In the genomic region with DNA sequence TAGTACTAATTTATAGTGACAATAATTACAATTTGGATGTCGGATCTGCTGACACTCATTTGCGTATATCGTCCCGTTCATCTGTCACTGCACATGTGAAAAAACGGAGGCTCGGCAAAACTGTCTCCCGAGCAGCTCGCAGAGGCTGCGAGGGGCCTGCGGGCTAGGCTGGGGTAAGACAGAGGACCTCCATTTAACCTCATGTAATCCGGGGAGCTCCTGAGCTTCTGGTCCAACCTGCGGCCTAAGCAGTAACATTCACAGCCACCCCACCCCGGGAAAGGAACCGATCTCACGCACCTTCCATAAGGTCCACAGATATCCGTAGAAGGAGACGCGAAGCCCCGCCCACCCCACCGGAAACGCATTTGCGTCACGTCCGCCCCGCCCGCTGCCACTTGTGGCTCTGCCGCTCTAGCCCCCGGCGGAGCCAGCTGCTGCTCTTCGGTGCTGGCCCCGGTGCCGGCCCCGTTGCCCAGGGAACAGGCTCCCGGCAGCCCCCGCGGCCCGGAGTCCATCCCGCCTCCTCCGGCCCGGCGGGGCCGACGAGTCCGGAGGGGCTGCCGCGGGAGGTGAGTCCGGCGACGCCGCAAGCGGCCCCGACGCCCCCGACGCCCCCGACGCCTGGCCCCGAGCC, we compare ENCODE assay signal across 1 cellular context.
TF ChIP-seq lines count a peak whose summit lies in the region.

A gene (minus strand): TSS at position 346 of the 637 bp plus-strand sequence. CDS start 39 bp downstream, at position 307.
A gene with protein sequence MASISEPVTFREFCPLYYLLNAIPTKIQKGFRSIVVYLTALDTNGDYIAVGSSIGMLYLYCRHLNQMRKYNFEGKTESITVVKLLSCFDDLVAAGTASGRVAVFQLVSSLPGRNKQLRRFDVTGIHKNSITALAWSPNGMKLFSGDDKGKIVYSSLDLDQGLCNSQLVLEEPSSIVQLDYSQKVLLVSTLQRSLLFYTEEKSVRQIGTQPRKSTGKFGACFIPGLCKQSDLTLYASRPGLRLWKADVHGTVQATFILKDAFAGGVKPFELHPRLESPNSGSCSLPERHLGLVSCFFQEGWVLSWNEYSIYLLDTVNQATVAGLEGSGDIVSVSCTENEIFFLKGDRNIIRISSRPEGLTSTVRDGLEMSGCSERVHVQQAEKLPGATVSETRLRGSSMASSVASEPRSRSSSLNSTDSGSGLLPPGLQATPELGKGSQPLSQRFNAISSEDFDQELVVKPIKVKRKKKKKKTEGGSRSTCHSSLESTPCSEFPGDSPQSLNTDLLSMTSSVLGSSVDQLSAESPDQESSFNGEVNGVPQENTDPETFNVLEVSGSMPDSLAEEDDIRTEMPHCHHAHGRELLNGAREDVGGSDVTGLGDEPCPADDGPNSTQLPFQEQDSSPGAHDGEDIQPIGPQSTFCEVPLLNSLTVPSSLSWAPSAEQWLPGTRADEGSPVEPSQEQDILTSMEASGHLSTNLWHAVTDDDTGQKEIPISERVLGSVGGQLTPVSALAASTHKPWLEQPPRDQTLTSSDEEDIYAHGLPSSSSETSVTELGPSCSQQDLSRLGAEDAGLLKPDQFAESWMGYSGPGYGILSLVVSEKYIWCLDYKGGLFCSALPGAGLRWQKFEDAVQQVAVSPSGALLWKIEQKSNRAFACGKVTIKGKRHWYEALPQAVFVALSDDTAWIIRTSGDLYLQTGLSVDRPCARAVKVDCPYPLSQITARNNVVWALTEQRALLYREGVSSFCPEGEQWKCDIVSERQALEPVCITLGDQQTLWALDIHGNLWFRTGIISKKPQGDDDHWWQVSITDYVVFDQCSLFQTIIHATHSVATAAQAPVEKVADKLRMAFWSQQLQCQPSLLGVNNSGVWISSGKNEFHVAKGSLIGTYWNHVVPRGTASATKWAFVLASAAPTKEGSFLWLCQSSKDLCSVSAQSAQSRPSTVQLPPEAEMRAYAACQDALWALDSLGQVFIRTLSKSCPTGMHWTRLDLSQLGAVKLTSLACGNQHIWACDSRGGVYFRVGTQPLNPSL (N-terminal part only) (plus strand): TSS at position 397 of the 637 bp plus-strand sequence. CDS start 13,781 bp downstream, outside the sequence.

TF ChIP-seq in GM23338, 12 proteins besides CTCF, POLR2A, EP300 and RAD21:
- TF ChIP-seq JUNB (IDR thresholded peaks at IDR 0.05; ENCODE audit: unreplicated experiment) (no peak), CREB1 (CRISPR knock-in tag; IDR thresholded peaks at IDR 0.05; ENCODE audit: low read depth) (peak; percentile 90), POLR2AphosphoS5 (IDR thresholded peaks at IDR 0.05; ENCODE audit: low read depth) (peak; percentile 73), ZNF331 (CRISPR knock-in tag; IDR thresholded peaks at IDR 0.05; ENCODE audit: low read depth) (no peak)
- TF ChIP-seq, protein P1, sequence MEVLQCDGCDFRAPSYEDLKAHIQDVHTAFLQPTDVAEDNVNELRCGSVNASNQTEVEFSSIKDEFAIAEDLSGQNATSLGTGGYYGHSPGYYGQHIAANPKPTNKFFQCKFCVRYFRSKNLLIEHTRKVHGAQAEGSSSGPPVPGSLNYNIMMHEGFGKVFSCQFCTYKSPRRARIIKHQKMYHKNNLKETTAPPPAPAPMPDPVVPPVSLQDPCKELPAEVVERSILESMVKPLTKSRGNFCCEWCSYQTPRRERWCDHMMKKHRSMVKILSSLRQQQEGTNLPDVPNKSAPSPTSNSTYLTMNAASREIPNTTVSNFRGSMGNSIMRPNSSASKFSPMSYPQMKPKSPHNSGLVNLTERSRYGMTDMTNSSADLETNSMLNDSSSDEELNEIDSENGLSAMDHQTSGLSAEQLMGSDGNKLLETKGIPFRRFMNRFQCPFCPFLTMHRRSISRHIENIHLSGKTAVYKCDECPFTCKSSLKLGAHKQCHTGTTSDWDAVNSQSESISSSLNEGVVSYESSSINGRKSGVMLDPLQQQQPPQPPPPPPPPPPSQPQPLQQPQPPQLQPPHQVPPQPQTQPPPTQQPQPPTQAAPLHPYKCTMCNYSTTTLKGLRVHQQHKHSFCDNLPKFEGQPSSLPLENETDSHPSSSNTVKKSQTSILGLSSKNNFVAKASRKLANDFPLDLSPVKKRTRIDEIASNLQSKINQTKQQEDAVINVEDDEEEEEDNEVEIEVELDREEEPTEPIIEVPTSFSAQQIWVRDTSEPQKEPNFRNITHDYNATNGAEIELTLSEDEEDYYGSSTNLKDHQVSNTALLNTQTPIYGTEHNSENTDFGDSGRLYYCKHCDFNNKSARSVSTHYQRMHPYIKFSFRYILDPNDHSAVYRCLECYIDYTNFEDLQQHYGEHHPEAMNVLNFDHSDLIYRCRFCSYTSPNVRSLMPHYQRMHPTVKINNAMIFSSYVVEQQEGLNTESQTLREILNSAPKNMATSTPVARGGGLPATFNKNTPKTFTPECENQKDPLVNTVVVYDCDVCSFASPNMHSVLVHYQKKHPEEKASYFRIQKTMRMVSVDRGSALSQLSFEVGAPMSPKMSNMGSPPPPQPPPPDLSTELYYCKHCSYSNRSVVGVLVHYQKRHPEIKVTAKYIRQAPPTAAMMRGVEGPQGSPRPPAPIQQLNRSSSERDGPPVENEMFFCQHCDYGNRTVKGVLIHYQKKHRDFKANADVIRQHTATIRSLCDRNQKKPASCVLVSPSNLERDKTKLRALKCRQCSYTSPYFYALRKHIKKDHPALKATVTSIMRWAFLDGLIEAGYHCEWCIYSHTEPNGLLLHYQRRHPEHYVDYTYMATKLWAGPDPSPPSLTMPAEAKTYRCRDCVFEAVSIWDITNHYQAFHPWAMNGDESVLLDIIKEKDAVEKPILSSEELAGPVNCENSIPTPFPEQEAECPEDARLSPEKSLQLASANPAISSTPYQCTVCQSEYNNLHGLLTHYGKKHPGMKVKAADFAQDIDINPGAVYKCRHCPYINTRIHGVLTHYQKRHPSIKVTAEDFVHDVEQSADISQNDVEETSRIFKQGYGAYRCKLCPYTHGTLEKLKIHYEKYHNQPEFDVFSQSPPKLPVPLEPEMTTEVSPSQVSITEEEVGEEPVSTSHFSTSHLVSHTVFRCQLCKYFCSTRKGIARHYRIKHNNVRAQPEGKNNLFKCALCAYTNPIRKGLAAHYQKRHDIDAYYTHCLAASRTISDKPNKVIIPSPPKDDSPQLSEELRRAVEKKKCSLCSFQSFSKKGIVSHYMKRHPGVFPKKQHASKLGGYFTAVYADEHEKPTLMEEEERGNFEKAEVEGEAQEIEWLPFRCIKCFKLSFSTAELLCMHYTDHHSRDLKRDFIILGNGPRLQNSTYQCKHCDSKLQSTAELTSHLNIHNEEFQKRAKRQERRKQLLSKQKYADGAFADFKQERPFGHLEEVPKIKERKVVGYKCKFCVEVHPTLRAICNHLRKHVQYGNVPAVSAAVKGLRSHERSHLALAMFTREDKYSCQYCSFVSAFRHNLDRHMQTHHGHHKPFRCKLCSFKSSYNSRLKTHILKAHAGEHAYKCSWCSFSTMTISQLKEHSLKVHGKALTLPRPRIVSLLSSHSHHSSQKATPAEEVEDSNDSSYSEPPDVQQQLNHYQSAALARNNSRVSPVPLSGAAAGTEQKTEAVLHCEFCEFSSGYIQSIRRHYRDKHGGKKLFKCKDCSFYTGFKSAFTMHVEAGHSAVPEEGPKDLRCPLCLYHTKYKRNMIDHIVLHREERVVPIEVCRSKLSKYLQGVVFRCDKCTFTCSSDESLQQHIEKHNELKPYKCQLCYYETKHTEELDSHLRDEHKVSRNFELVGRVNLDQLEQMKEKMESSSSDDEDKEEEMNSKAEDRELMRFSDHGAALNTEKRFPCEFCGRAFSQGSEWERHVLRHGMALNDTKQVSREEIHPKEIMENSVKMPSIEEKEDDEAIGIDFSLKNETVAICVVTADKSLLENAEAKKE (CRISPR knock-in tag; IDR thresholded peaks at IDR 0.05), result no peak
